In genomic region chr3:113745273-113746068, GRCh38 we compare ENCODE assay signal across 1 cellular context.
TF ChIP-seq lines count a peak whose summit lies in the region.

No MANE protein-coding gene starts in this region.

TF ChIP-seq in HEK293, 187 proteins besides CTCF, POLR2A, EP300 and RAD21 (continued from another document):
- TF ChIP-seq, protein P1, sequence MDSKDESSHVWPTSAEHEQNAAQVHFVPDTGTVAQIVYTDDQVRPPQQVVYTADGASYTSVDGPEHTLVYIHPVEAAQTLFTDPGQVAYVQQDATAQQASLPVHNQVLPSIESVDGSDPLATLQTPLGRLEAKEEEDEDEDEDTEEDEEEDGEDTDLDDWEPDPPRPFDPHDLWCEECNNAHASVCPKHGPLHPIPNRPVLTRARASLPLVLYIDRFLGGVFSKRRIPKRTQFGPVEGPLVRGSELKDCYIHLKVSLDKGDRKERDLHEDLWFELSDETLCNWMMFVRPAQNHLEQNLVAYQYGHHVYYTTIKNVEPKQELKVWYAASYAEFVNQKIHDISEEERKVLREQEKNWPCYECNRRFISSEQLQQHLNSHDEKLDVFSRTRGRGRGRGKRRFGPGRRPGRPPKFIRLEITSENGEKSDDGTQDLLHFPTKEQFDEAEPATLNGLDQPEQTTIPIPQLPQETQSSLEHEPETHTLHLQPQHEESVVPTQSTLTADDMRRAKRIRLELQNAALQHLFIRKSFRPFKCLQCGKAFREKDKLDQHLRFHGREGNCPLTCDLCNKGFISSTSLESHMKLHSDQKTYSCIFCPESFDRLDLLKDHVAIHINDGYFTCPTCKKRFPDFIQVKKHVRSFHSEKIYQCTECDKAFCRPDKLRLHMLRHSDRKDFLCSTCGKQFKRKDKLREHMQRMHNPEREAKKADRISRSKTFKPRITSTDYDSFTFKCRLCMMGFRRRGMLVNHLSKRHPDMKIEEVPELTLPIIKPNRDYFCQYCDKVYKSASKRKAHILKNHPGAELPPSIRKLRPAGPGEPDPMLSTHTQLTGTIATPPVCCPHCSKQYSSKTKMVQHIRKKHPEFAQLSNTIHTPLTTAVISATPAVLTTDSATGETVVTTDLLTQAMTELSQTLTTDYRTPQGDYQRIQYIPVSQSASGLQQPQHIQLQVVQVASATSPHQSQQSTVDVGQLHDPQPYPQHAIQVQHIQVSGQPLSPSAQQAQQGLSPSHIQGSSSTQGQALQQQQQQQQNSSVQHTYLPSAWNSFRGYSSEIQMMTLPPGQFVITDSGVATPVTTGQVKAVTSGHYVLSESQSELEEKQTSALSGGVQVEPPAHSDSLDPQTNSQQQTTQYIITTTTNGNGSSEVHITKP (tag by site-specific recombination; IDR thresholded peaks at IDR 0.05): peak; percentile 92
- TF ChIP-seq ZNF677 (tag by site-specific recombination; IDR thresholded peaks at IDR 0.05): no peak
- no peak for TF ChIP-seq ELK4 (IDR thresholded peaks at IDR 0.05; ENCODE audit: borderline replicate concordance, low read depth, low read length)
- TF ChIP-seq REPIN1 (tag by site-specific recombination; IDR thresholded peaks at IDR 0.05; ENCODE audit: low read depth): no peak
- TF ChIP-seq, protein P2, sequence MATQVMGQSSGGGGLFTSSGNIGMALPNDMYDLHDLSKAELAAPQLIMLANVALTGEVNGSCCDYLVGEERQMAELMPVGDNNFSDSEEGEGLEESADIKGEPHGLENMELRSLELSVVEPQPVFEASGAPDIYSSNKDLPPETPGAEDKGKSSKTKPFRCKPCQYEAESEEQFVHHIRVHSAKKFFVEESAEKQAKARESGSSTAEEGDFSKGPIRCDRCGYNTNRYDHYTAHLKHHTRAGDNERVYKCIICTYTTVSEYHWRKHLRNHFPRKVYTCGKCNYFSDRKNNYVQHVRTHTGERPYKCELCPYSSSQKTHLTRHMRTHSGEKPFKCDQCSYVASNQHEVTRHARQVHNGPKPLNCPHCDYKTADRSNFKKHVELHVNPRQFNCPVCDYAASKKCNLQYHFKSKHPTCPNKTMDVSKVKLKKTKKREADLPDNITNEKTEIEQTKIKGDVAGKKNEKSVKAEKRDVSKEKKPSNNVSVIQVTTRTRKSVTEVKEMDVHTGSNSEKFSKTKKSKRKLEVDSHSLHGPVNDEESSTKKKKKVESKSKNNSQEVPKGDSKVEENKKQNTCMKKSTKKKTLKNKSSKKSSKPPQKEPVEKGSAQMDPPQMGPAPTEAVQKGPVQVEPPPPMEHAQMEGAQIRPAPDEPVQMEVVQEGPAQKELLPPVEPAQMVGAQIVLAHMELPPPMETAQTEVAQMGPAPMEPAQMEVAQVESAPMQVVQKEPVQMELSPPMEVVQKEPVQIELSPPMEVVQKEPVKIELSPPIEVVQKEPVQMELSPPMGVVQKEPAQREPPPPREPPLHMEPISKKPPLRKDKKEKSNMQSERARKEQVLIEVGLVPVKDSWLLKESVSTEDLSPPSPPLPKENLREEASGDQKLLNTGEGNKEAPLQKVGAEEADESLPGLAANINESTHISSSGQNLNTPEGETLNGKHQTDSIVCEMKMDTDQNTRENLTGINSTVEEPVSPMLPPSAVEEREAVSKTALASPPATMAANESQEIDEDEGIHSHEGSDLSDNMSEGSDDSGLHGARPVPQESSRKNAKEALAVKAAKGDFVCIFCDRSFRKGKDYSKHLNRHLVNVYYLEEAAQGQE (tag by site-specific recombination; IDR thresholded peaks at IDR 0.05): no peak
- TF ChIP-seq SCRT2 (tag by site-specific recombination; IDR thresholded peaks at IDR 0.05): no peak
- no peak for TF ChIP-seq ZNF747 (tag by site-specific recombination; IDR thresholded peaks at IDR 0.05)
- TF ChIP-seq EGR2 (tag by site-specific recombination; IDR thresholded peaks at IDR 0.05; ENCODE audit: low read depth): peak; percentile 18; the same call in 1 of the 2 replicates
- no peak for TF ChIP-seq ZNF18 (tag by site-specific recombination; IDR thresholded peaks at IDR 0.05)
- TF ChIP-seq ZNF785 (tag by site-specific recombination; IDR thresholded peaks at IDR 0.05): no peak
- peak; percentile 57; the same call in 1 of the 2 replicates for TF ChIP-seq ZBTB7A (tag by site-specific recombination; IDR thresholded peaks at IDR 0.05; ENCODE audit: low read depth)
- no peak for TF ChIP-seq ZNF248 (tag by site-specific recombination; IDR thresholded peaks at IDR 0.05)
- TF ChIP-seq ZFP37 (tag by site-specific recombination; IDR thresholded peaks at IDR 0.05): no peak
- no peak for TF ChIP-seq ZNF426 (tag by site-specific recombination; IDR thresholded peaks at IDR 0.05)
- TF ChIP-seq ZNF449 (tag by site-specific recombination; IDR thresholded peaks at IDR 0.05): no peak
- no peak for TF ChIP-seq PRDM1 (tag by site-specific recombination; IDR thresholded peaks at IDR 0.05)
- no peak for TF ChIP-seq ZNF157 (tag by site-specific recombination; IDR thresholded peaks at IDR 0.05)
- TF ChIP-seq GFI1B (tag by site-specific recombination; IDR thresholded peaks at IDR 0.05): no peak
- no peak for TF ChIP-seq ZNF510 (tag by site-specific recombination; IDR thresholded peaks at IDR 0.05; ENCODE audit: insufficient replicate concordance)
- no peak for TF ChIP-seq KLF7 (tag by site-specific recombination; IDR thresholded peaks at IDR 0.05; ENCODE audit: borderline replicate concordance)
- TF ChIP-seq ZNF549 (tag by site-specific recombination; IDR thresholded peaks at IDR 0.05): no peak
- TF ChIP-seq ZNF169 (tag by site-specific recombination; IDR thresholded peaks at IDR 0.05): no peak
- no peak for TF ChIP-seq ZNF473 (tag by site-specific recombination; IDR thresholded peaks at IDR 0.05)
- no peak for TF ChIP-seq ZNF610 (tag by site-specific recombination; IDR thresholded peaks at IDR 0.05; ENCODE audit: borderline replicate concordance)
- TF ChIP-seq ZNF366 (tag by site-specific recombination; conservative IDR thresholded peaks at IDR 0.05): no peak
- no peak for TF ChIP-seq ZNF521 (tag by site-specific recombination; IDR thresholded peaks at IDR 0.05)
- TF ChIP-seq ZNF701 (tag by site-specific recombination; IDR thresholded peaks at IDR 0.05): no peak
- TF ChIP-seq ZBTB1 (tag by site-specific recombination; IDR thresholded peaks at IDR 0.05): no peak; the same call in 1 of the 2 replicates
- TF ChIP-seq, protein P3, sequence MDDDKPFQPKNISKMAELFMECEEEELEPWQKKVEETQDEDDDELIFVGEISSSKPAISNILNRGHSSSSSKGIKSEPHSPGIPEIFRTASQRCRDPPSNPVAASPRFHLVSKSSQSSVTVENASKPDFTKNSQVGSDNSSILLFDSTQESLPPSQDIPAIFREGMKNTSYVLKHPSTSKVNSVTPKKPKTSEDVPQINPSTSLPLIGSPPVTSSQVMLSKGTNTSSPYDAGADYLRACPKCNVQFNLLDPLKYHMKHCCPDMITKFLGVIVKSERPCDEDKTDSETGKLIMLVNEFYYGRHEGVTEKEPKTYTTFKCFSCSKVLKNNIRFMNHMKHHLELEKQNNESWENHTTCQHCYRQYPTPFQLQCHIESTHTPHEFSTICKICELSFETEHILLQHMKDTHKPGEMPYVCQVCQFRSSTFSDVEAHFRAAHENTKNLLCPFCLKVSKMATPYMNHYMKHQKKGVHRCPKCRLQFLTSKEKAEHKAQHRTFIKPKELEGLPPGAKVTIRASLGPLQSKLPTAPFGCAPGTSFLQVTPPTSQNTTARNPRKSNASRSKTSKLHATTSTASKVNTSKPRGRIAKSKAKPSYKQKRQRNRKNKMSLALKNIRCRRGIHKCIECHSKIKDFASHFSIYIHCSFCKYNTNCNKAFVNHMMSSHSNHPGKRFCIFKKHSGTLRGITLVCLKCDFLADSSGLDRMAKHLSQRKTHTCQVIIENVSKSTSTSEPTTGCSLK (tag by site-specific recombination; IDR thresholded peaks at IDR 0.05): no peak
- TF ChIP-seq BCL6B (tag by site-specific recombination; IDR thresholded peaks at IDR 0.05): no peak
- TF ChIP-seq ZNF302 (tag by site-specific recombination; IDR thresholded peaks at IDR 0.05; ENCODE audit: low read depth): no peak
- no peak for TF ChIP-seq ZSCAN16 (tag by site-specific recombination; IDR thresholded peaks at IDR 0.05)
